33 cellular contexts compared by ENCODE assay signal in the genomic region with DNA sequence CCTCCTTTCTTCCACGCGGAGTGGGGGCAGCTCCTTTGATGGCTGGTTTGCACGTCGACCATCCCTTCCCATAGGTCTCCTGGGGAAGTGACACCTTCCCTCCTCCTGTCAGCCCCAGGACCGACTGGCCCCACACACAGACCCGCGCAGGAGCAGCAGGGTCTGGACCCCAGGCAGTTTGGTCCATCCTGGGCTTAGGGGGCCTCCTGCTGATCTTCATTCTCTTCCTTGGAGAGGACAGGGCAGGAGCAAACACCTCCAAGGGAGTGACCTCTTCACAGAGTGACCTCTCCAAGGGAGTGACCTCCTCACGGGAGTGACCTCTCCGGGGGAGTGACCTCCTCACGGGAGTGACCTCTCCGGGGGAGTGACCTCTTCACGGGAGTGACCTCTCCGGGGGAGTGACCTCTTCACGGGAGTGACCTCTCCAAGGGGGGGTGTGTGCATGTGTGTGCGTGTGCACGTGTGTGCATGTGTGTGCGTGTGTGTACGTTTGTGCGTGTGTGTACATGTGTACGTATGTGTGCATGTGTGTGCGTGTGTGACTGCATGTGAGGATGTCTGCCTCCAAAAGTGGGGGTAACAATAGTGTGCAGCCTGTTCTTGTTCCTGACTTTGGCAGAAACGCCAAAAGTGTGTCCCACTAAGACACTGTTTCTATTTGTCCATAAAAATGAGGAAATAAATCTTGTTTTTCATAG. TPM values are rescaled to one million over a fixed set of nuclear protein-coding genes. Genes with fewer than 3 reads are reported as not detected.
DNase-seq lines count a peak whose midpoint lies in the region; ATAC-seq, FAIRE-seq and TF ChIP-seq lines count a peak whose summit lies in the region.
"Had no signal": no experiment of that assay in that cellular context is flagged by ENCODE, and none has a peak within 500 bp of the region (broad histone marks: within the 10 kb centered on the region; RNA-seq: fewer than 3 reads in every experiment).

No MANE protein-coding gene starts in this region.

- H3K18ac ChIP-seq in H1 (ENCODE audit: extremely low read depth, low read length) = no peak overlapping the region

- H3K27me3 ChIP-seq in breast epithelium (no peaks in the 10 kb centered on the region), mammary epithelial cell (ENCODE audit: insufficient read depth, low read length) (no peaks in the 10 kb centered on the region), H1 (replicated peaks in 1 of 4; ENCODE audit: control insufficient read depth in 3 of 4, extremely low read depth in 1 of 4, insufficient read depth in 3 of 4, low read length in 3 of 4) (no peaks in the 10 kb centered on the region), pancreas (no peaks in the 10 kb centered on the region)
- H3K27me3 ChIP-seq: ovary, upper lobe of right lung had no signal

- no peak overlapping the region for H3K56ac ChIP-seq in H1 (replicated peaks; ENCODE audit: insufficient read length, low read depth, low read length)

- peaks cover 52% of the 10 kb centered on the region for H3K4me1 Mint-ChIP-seq in nephron progenitor cell
- H3K4me1 Mint-ChIP-seq: GM23338, naive B cell had no signal

- H3K23ac ChIP-seq in H1 (ENCODE audit: insufficient read length) = no peak overlapping the region

- ATAC-seq in GM19324 (IDR thresholded peaks at IDR 0.05; ENCODE audit: low FRiP score, unreplicated experiment) = no peak
- ATAC-seq in pancreas = no peak
- no peak for ATAC-seq in activated naive CD4-positive, alpha-beta T cell treated with anti-CD3 and anti-CD28 coated beads, Interleukin-2, amount 50 U/mL, for 72 hours
- ATAC-seq: A549; activated T-cell treated with anti-CD3 and anti-CD28 coated beads, Interleukin-2, amount 50 U/mL, for 72 hours; GM23338; left ventricle myocardium superior; upper lobe of right lung had no signal

- H3K27me3 Mint-ChIP-seq in nephron progenitor cell (ENCODE audit: low read depth, poor library complexity) = peaks cover 11% of the 10 kb centered on the region

- no peak for TF ChIP-seq RAD21 in H1 (IDR thresholded peaks at IDR 0.05 in 1 of 2, conservative IDR thresholded peaks at IDR 0.05 in 1 of 2; ENCODE audit: low read depth in 2 of 2, low read length in 2 of 2)

- no peak overlapping the region for H3K4me3 ChIP-seq in breast epithelium
- no peak overlapping the region for H3K4me3 ChIP-seq in mammary epithelial cell (replicated peaks in 1 of 3; ENCODE audit: insufficient read depth in 1 of 3, low read depth in 2 of 3, low read length in 3 of 3)
- H3K4me3 ChIP-seq in H1 (ENCODE audit: extremely low read depth in 1 of 4, insufficient read depth in 2 of 4, low read depth in 3 of 4, low read length in 4 of 4) = no peak overlapping the region
- H3K4me3 ChIP-seq in pancreas = no peak overlapping the region
- H3K4me3 ChIP-seq: A549, GM23338, ovary, SJSA1, smooth muscle cell, upper lobe of right lung had no signal

- H3K9ac ChIP-seq in mammary epithelial cell (ENCODE audit: insufficient read depth, low read length) (no peak overlapping the region), H1 (replicated peaks in 1 of 4; ENCODE audit: extremely low read depth in 1 of 4, low read depth in 3 of 4, low read length in 3 of 4) (no peak overlapping the region)

- H2AK5ac ChIP-seq in H1 (ENCODE audit: low read depth, low read length) = 0 out of 2 replicates have a peak overlapping the region, but pooled peaks have one; percentile 15

- H3K36me3 ChIP-seq in breast epithelium (no peaks in the 10 kb centered on the region), mammary epithelial cell (ENCODE audit: insufficient read depth, low read length) (no peaks in the 10 kb centered on the region), H1 (ENCODE audit: control insufficient read depth in 2 of 4, insufficient read depth in 4 of 4, low read length in 3 of 4) (no peaks in the 10 kb centered on the region), pancreas (no peaks in the 10 kb centered on the region)
- H3K36me3 ChIP-seq: ovary, SJSA1, upper lobe of right lung, WERI-Rb-1 had no signal

- H2BK15ac ChIP-seq in H1 (ENCODE audit: low read length) = no peak overlapping the region

- FAIRE-seq in H1 (lab: Jason Lieb, UNC) (no peak), pancreas (lab: Jason Lieb, UNC) (no peak)
- FAIRE-seq: A549, D721Med, islet of Langerhans had no signal

- H3K27ac Mint-ChIP-seq in nephron progenitor cell = peak overlapping the region; percentile 92
- no peak overlapping the region for H3K27ac Mint-ChIP-seq in activated naive CD4-positive, alpha-beta T cell treated with anti-CD3 and anti-CD28 coated beads, Interleukin-2, amount 50 U/mL, for 72 hours
- H3K27ac Mint-ChIP-seq: activated naive CD4-positive, alpha-beta T cell treated with anti-CD3 and anti-CD28 coated beads for 36 hours; activated T-cell treated with anti-CD3 and anti-CD28 coated beads, Interleukin-2, amount 50 U/mL, for 72 hours; CD4-positive, alpha-beta T cell; GM23338; mesothelial cell of epicardium had no signal

- H3K9me3 ChIP-seq in breast epithelium (no peaks in the 10 kb centered on the region), mammary epithelial cell (replicated peaks; ENCODE audit: insufficient read depth, low read length) (peaks cover 4% of the 10 kb centered on the region), H1 (ENCODE audit: insufficient read depth in 2 of 2, low read depth in 1 of 2, low read length in 1 of 2) (no peaks in the 10 kb centered on the region), pancreas (no peaks in the 10 kb centered on the region)
- H3K9me3 ChIP-seq: A549, ovary, upper lobe of right lung had no signal

- BruUV-seq in mammary epithelial cell (replicated peaks; lab: Mats Ljungman, UMichigan) = no TSS peak

- H4K8ac ChIP-seq in H1 (ENCODE audit: extremely low read depth, insufficient read depth, low read length) = no peak overlapping the region

- no peak overlapping the region for H2BK12ac ChIP-seq in H1 (ENCODE audit: low read depth, low read length)

- DNase-seq in breast epithelium (ENCODE audit: low spot score in 2 of 2) (peak; percentile 11 to 24), mammary epithelial cell (no peak), H1 (ENCODE audit: low read depth in 1 of 2, low spot score in 2 of 2) (no peak), nephron progenitor cell (no peak), pancreas (no peak), Kasumi-1 (lab: John Stamatoyannopoulos, UW) (no peak)
- DNase-seq in activated naive CD4-positive, alpha-beta T cell treated with anti-CD3 and anti-CD28 coated beads, Interleukin-2, amount 50 U/mL, for 72 hours (ENCODE audit: low spot score in 2 of 2) = no peak
- DNase-seq: activated CD4-positive, alpha-beta T cell treated with anti-CD3 and anti-CD28 coated beads for 4 hours; activated naive CD4-positive, alpha-beta T cell treated with anti-CD3 and anti-CD28 coated beads for 36 hours; activated T-cell treated with anti-CD3 and anti-CD28 coated beads, Interleukin-2, amount 50 U/mL, for 72 hours; amygdala; CD4-positive, alpha-beta T cell; KBM-7; left ventricle myocardium superior; naive B cell; NCI-H1092 treated with DMSO at 0.1 percent for 48 hours; NCI-H187; retina; stimulated activated CD4-positive, alpha-beta T cell treated with anti-CD3 and anti-CD28 coated beads, Interleukin-1b, Interleukin-23, amount 100 ng/mL, for 48 hours; stimulated activated naive CD4-positive, alpha-beta T cell treated with Interleukin-2 at 50 U/mL for 16 hours; T1000; upper lobe of right lung; WERI-Rb-1 had no signal

- no peak overlapping the region for H4K91ac ChIP-seq in H1 (replicated peaks; ENCODE audit: insufficient read length, low read length)

- H3K23me2 ChIP-seq in H1 (ENCODE audit: low read depth, low read length) = no peaks in the 10 kb centered on the region

- no peak overlapping the region for H2BK5ac ChIP-seq in H1 (ENCODE audit: low read depth, low read length)

- H3K79me2 ChIP-seq in mammary epithelial cell (ENCODE audit: insufficient read depth, low read length) (no peaks in the 10 kb centered on the region), H1 (ENCODE audit: control insufficient read depth in 1 of 2, insufficient read depth in 2 of 2, low read length in 2 of 2) (no peaks in the 10 kb centered on the region)

- no peak for TF ChIP-seq EP300 in H1 (IDR thresholded peaks at IDR 0.05; ENCODE audit: borderline replicate concordance in 1 of 2, low read depth in 2 of 2, low read length in 2 of 2)

- no peak overlapping the region for H4K5ac ChIP-seq in H1 (ENCODE audit: insufficient read length, low read depth, low read length)

- H3K4me1 ChIP-seq in breast epithelium (no peaks in the 10 kb centered on the region), mammary epithelial cell (ENCODE audit: insufficient read depth, low read length) (no peaks in the 10 kb centered on the region), H1 (replicated peaks in 1 of 4; ENCODE audit: control insufficient read depth in 3 of 4, insufficient read depth in 4 of 4, low read length in 3 of 4) (no peaks in the 10 kb centered on the region), pancreas (no peaks in the 10 kb centered on the region)
- H3K4me1 ChIP-seq: A549, SJSA1, upper lobe of right lung had no signal

- in situ Hi-C loops in mammary epithelial cell (cut with MboI; ENCODE audit: low sequenced_read_pairs in 2 of 2) = no loop called here

- no peak overlapping the region for H3K4ac ChIP-seq in H1 (replicated peaks; ENCODE audit: insufficient read length, low read depth, low read length)

- no peak overlapping the region for H3K14ac ChIP-seq in H1 (ENCODE audit: insufficient read length)

- H3K4me2 ChIP-seq in mammary epithelial cell (ENCODE audit: insufficient read depth, low read depth, low read length) (no peak overlapping the region), H1 (ENCODE audit: insufficient read depth in 1 of 2, low read depth in 2 of 2, low read length in 2 of 2) (no peak overlapping the region)
- H3K4me2 ChIP-seq: A549, GM23338, smooth muscle cell had no signal

- TF ChIP-seq CTCF in breast epithelium (IDR thresholded peaks at IDR 0.05) = no peak
- TF ChIP-seq CTCF in mammary epithelial cell (conservative IDR thresholded peaks at IDR 0.05 in 1 of 2, IDR thresholded peaks at IDR 0.05 in 1 of 2; ENCODE audit: extremely low read depth in 1 of 2, insufficient read depth in 1 of 2, low read depth in 1 of 2, low read length in 2 of 2) = no peak
- no peak for TF ChIP-seq CTCF in H1 (IDR thresholded peaks at IDR 0.05; ENCODE audit: control extremely low read depth in 1 of 3, insufficient read depth in 1 of 3, low read depth in 1 of 3, low read length in 3 of 3)
- no peak for TF ChIP-seq CTCF in nephron progenitor cell (IDR thresholded peaks at IDR 0.05)
- no peak for TF ChIP-seq CTCF in pancreas (IDR thresholded peaks at IDR 0.05)

- intact Hi-C loops in breast epithelium (cut with DNase I; ENCODE audit: low total_unique reads) = no loop called here
- intact Hi-C loops in mammary epithelial cell (cut with micrococcal nuclease) = no loop called here
- intact Hi-C loops in pancreas (cut with DNase I) = no loop called here

- peaks cover 16% of the 10 kb centered on the region for H3K9me3 Mint-ChIP-seq in nephron progenitor cell
- peaks cover 0 to 5% of the 10 kb centered on the region in 2 donors for H3K9me3 Mint-ChIP-seq in activated naive CD4-positive, alpha-beta T cell treated with anti-CD3 and anti-CD28 coated beads, Interleukin-2, amount 50 U/mL, for 72 hours
- H3K9me3 Mint-ChIP-seq: CD4-positive, alpha-beta T cell had no signal

- no peak overlapping the region for H2BK120ac ChIP-seq in H1 (replicated peaks; ENCODE audit: low read depth, low read length)

- POLR2A ChIA-PET in H1 (lab: Charles Lee; ENCODE audit: partially characterized antibody) = interaction anchor here (1.0 kb wide), 1 partner anchor 29 kb away, joined by 3 read pairs; a partner anchor contains a TSS

- CTCF ChIA-PET in mammary epithelial cell (lab: Charles Lee; ENCODE audit: low non-redundant PET) (no interaction called here), H1 (lab: Charles Lee; ENCODE audit: partially characterized antibody) (no interaction called here)

- no peak overlapping the region for H2BK20ac ChIP-seq in H1 (ENCODE audit: low read length)

- H2AFZ ChIP-seq in mammary epithelial cell (ENCODE audit: low read depth, low read length) (no peak overlapping the region), H1 (ENCODE audit: low read length) (no peak overlapping the region)
- H2AFZ ChIP-seq: GM23338 had no signal

- no peaks in the 10 kb centered on the region for H3K36me3 Mint-ChIP-seq in nephron progenitor cell (ENCODE audit: low read depth)
- H3K36me3 Mint-ChIP-seq in activated naive CD4-positive, alpha-beta T cell treated with anti-CD3 and anti-CD28 coated beads, Interleukin-2, amount 50 U/mL, for 72 hours = peaks cover 0 to 14% of the 10 kb centered on the region in 2 donors
- H3K36me3 Mint-ChIP-seq: mesothelial cell of epicardium, naive B cell had no signal

- H3K4me3 Mint-ChIP-seq in nephron progenitor cell = no peak overlapping the region
- H3K4me3 Mint-ChIP-seq: activated naive CD4-positive, alpha-beta T cell treated with anti-CD3 and anti-CD28 coated beads for 36 hours; activated T-cell treated with anti-CD3 and anti-CD28 coated beads, Interleukin-2, amount 50 U/mL, for 72 hours; CD4-positive, alpha-beta T cell; GM23338; mesothelial cell of epicardium had no signal

- H3K27ac ChIP-seq in breast epithelium (no peak overlapping the region), mammary epithelial cell (ENCODE audit: insufficient read depth, low read depth, low read length) (no peak overlapping the region), H1 (ENCODE audit: low read depth, low read length) (no peak overlapping the region), pancreas (no peak overlapping the region)
- H3K27ac ChIP-seq: A549, ovary, RWPE1, SJSA1, upper lobe of right lung, WERI-Rb-1 had no signal

- dilution Hi-C loops in mammary epithelial cell (cut with HindIII; ENCODE audit: low sequenced_read_pairs) = no loop called here

- H4K20me1 ChIP-seq in mammary epithelial cell (ENCODE audit: insufficient read depth, low read length) (no peaks in the 10 kb centered on the region), H1 (replicated peaks in 1 of 2; ENCODE audit: control insufficient read depth in 1 of 2, insufficient read depth in 2 of 2, low read length in 2 of 2) (no peaks in the 10 kb centered on the region)

- H3K79me1 ChIP-seq in H1 (ENCODE audit: low read depth, low read length) = no peaks in the 10 kb centered on the region

- WGBS in mammary epithelial cell (ENCODE audit: low coverage, missing lambda C conversion rate) = 74% methylated on average over 11 of the region's 22 CpGs
- WGBS in H1 (ENCODE audit: extremely low coverage in 1 of 2, insufficient coverage in 1 of 2, insufficient read length in 1 of 2, insufficient replicate concordance in 2 of 2, low coverage in 1 of 2, low lambda C conversion rate in 2 of 2, missing lambda C conversion rate in 1 of 2), 2 experiments = 93% methylated on average over 18 of the region's 22 CpGs; no CpG with 5 or more reads in 1 of the 2 experiments
- 59 to 72% methylated on average over 21 to 22 of the region's 22 CpGs for WGBS in pancreas, 2 donors

- no peak for TF ChIP-seq POLR2A in breast epithelium (IDR thresholded peaks at IDR 0.05)
- TF ChIP-seq POLR2A in H1 (IDR thresholded peaks at IDR 0.05; ENCODE audit: control extremely low read depth in 1 of 2, low read depth in 2 of 2, low read length in 2 of 2) = no peak

RNA-seq across cellular contexts. Expression of a gene that starts 29.8 kb away (rescaled TPM):
- 100 to 1,000 TPM; 137 to 527 (median 201) TPM for total RNA-seq in breast epithelium
- total RNA-seq in mammary epithelial cell = 100 to 1,000 TPM in 1 of 2 donors, 1 to 10 TPM in 1; 9.1 to 156 TPM
- polyA plus RNA-seq in mammary epithelial cell = 12.0 TPM
- polyA minus RNA-seq in mammary epithelial cell = 4.4 TPM
- 100 and 104 TPM in 2 replicates for total RNA-seq in H1 (2021; fragmentation: NEBNext Ultra II Directional; extraction: Animal tissue kit (Norgen Biotek cat#: 25700))
- 115 and 212 TPM in 2 replicates for polyA plus RNA-seq in H1 (2011; rRNA removed)
- polyA plus RNA-seq in H1 (2011; cell fraction: cytosol; rRNA removed) = 118 TPM
- polyA plus RNA-seq in H1 (2011; cell fraction: nucleus; rRNA removed) = 658 TPM
- 110 to 163 TPM (median 152 TPM) in 4 replicates for polyA plus RNA-seq in H1 (2012, experiment 1 of 2)
- 98.6 TPM for polyA plus RNA-seq in H1 (2012, experiment 2 of 2)
- 176 TPM for polyA plus RNA-seq in H1 (2013, experiment 1 of 2)
- polyA plus RNA-seq in H1 (2013, experiment 2 of 2) = 154 TPM
- polyA minus RNA-seq in H1 (2011; rRNA and poly(A)+ RNA removed) = 32.7 and 35.2 TPM in 2 replicates
- 53.2 TPM for polyA minus RNA-seq in H1 (2011; cell fraction: cytosol; rRNA and poly(A)+ RNA removed)
- 70.5 TPM for polyA minus RNA-seq in H1 (2011; cell fraction: nucleus; rRNA and poly(A)+ RNA removed)
- total RNA-seq in pancreas = 100 to 1,000 TPM in 1 of 6 donors, 10 to 100 TPM in 5; 22.9 to 101 (median 41.9) TPM
- polyA plus RNA-seq in pancreas = 100 to 1,000 TPM in 1 of 2 donors, 10 to 100 TPM in 1; 97.4 to 131 TPM
- total RNA-seq in activated naive CD4-positive, alpha-beta T cell treated with anti-CD3 and anti-CD28 coated beads, Interleukin-2, amount 50 U/mL, for 72 hours = 1 to 10 TPM; 2.0 to 4.7 TPM

Comparison
In these comparisons a context has a peak if more than half of its experiments do, and no peak if none do; other contexts are left out.
1. DNase-seq: peak in breast epithelium (2 of 2); none in mammary epithelial cell (single experiment), H1 (0 of 2), nephron progenitor cell (single experiment), pancreas (0 of 6), Kasumi-1 (0 of 2) and activated naive CD4-positive, alpha-beta T cell treated with anti-CD3 and anti-CD28 coated beads, Interleukin-2, amount 50 U/mL, for 72 hours (0 of 2).